ENCODE assay signal across 17 cellular contexts in genomic region chr7:131950758-131951157, GRCh38.
DNase-seq lines count a peak whose midpoint lies in the region; ATAC-seq and TF ChIP-seq lines count a peak whose summit lies in the region.
"Had no signal": no experiment of that assay in that cellular context is flagged by ENCODE, and none has a peak within 500 bp of the region (broad histone marks: within the 10 kb centered on the region; RNA-seq: fewer than 3 reads in every experiment).

No MANE protein-coding gene starts in this region.

- in situ Hi-C loops in astrocyte of the spinal cord (cut with HindIII; ENCODE audit: low sequenced_read_pairs): no loop called here

- ATAC-seq in SK-N-SH treated with all-trans-retinoic acid at 6 μM for 48 hours (no peak), GM19023 (IDR thresholded peaks at IDR 0.05; ENCODE audit: unreplicated experiment) (no peak), heart left ventricle (no peak)

- no peak overlapping the region for H3K4me3 ChIP-seq in SK-N-SH (ENCODE audit: low read depth in 2 of 2, low read length in 1 of 2)
- H3K4me3 ChIP-seq in astrocyte of the spinal cord (ENCODE audit: low read depth, low read length): no peak overlapping the region
- H3K4me3 ChIP-seq in heart left ventricle: no peak overlapping the region
- H3K4me3 ChIP-seq: BLaER1 treated with 17β-estradiol and CSF1 and Interleukin-3, amounts not matched to agents 10 nM and 100 nM had no signal

- no peak for DNase-seq in SK-N-SH
- DNase-seq in astrocyte of the spinal cord (ENCODE audit: low read depth, low spot score): peak; percentile 63
- DNase-seq in occipital lobe (lab: John Stamatoyannopoulos, UW): peak; percentile 18
- DNase-seq in activated CD4-positive, alpha-beta T cell treated with anti-CD3 and anti-CD28 coated beads, Interleukin-2, amount 50 U/mL, for 48 hours: no peak
- no peak for DNase-seq in stimulated activated naive CD4-positive, alpha-beta T cell treated with Interleukin-2 at 50 U/mL for 16 hours (lab: John Stamatoyannopoulos, UW)
- DNase-seq in heart left ventricle: no peak
- DNase-seq: GF-D8, H9, NCI-H1105 treated with DMSO at 0.1 percent for 48 hours, NCI-H187, NCI-H226, NCI-H69, SHP77 treated with DMSO at 0.1 percent for 48 hours had no signal

- peak in 1 of 2 experiments; percentile 72; a peak in 2 of 4 replicates for TF ChIP-seq EP300 in SK-N-SH (IDR thresholded peaks at IDR 0.05; ENCODE audit: borderline replicate concordance in 1 of 2, low read depth in 1 of 2, low read length in 1 of 2)

- peaks cover 26% of the 10 kb centered on the region for H3F3A ChIP-seq in SK-N-SH (replicated peaks; ENCODE audit: insufficient read depth)

- peak overlapping the region; percentile 17; the same call in 1 of the 2 replicates for H3K4me2 ChIP-seq in SK-N-SH
- H3K4me2 ChIP-seq: BLaER1 treated with 17β-estradiol and CSF1 and Interleukin-3, amounts not matched to agents 10 nM and 100 nM had no signal

- TF ChIP-seq CTCF in SK-N-SH (IDR thresholded peaks at IDR 0.05): no peak
- TF ChIP-seq CTCF in astrocyte of the spinal cord (IDR thresholded peaks at IDR 0.05; ENCODE audit: low read depth, low read length): no peak
- no peak for TF ChIP-seq CTCF in heart left ventricle (IDR thresholded peaks at IDR 0.05)

- no peaks in the 10 kb centered on the region for H4K20me1 ChIP-seq in SK-N-SH (ENCODE audit: insufficient read depth)
- H4K20me1 ChIP-seq: BLaER1 treated with 17β-estradiol and CSF1 and Interleukin-3, amounts not matched to agents 10 nM and 100 nM had no signal

- CTCF ChIA-PET in SK-N-SH (lab: Yijun Ruan, JAX): interaction anchor here (1.0 to 9.2 kb wide), 7 partner anchors 91 to 627 kb away, joined by 3 to 136 read pairs (median 7); partner anchors contain the start of gene PLXNA4

- no peak for TF ChIP-seq RAD21 in SK-N-SH (IDR thresholded peaks at IDR 0.05; ENCODE audit: low read length)

- POLR2A ChIA-PET in SK-N-SH (lab: Yijun Ruan, JAX): interaction anchor here (0.7 kb wide), 1 partner anchor 296 kb away, joined by 3 read pairs; no protein-coding TSS in a partner anchor

- H3K79me2 ChIP-seq in SK-N-SH (ENCODE audit: insufficient read depth): no peaks in the 10 kb centered on the region

- H3K9ac ChIP-seq in SK-N-SH: no peak overlapping the region
- H3K9ac ChIP-seq: BLaER1 treated with 17β-estradiol and CSF1 and Interleukin-3, amounts not matched to agents 10 nM and 100 nM had no signal

- TF ChIP-seq POLR2A in heart left ventricle (IDR thresholded peaks at IDR 0.05): no peak

- H3K27ac ChIP-seq in SK-N-SH (ENCODE audit: low read depth in 2 of 2, low read length in 1 of 2) (peak overlapping the region in 1 of 2 experiments; percentile 69; a peak in 2 of 4 replicates), heart left ventricle (no peak overlapping the region)
- H3K27ac ChIP-seq: 22Rv1; BLaER1 treated with 17β-estradiol and CSF1 and Interleukin-3, amounts not matched to agents 10 nM and 100 nM had no signal

- intact Hi-C loops in heart left ventricle (cut with DNase I): no loop called here

- WGBS in SK-N-SH (ENCODE audit: low lambda C conversion rate): 8% methylated on average over 1 of the region's 1 CpG
- WGBS in heart left ventricle, 4 donors: 40 to 61% (median 59%) methylated on average over 1 of the region's 1 CpG

- no peak overlapping the region for H2AFZ ChIP-seq in SK-N-SH (ENCODE audit: low read depth)

- H3K9me3 ChIP-seq in SK-N-SH (no peaks in the 10 kb centered on the region), heart left ventricle (peaks cover 0 to 7% (median 0%) of the 10 kb centered on the region in 12 donors)

- H3K4me1 ChIP-seq in SK-N-SH (ENCODE audit: control insufficient read depth in 1 of 2, insufficient read depth in 2 of 2, low read depth in 1 of 2, low read length in 1 of 2) (peaks cover 6 to 33% of the 10 kb centered on the region in 2 experiments; a peak in 3 of 4 replicates), heart left ventricle (peaks cover 0 to 15% (median 0%) of the 10 kb centered on the region in 12 donors)

- no peaks in the 10 kb centered on the region for H3K9me2 ChIP-seq in SK-N-SH

- no peaks in the 10 kb centered on the region for H3K27me3 ChIP-seq in SK-N-SH (ENCODE audit: insufficient read depth)
- H3K27me3 ChIP-seq in heart left ventricle: peaks cover 0 to 11% (median 3%) of the 10 kb centered on the region in 9 donors

- H3K36me3 ChIP-seq in SK-N-SH (replicated peaks in 1 of 2; ENCODE audit: control insufficient read depth in 1 of 2, insufficient read depth in 2 of 2, low read length in 1 of 2) (peaks cover 0 to 30% of the 10 kb centered on the region in 2 experiments), heart left ventricle (no peaks in the 10 kb centered on the region)
- H3K36me3 ChIP-seq: BLaER1 treated with 17β-estradiol and CSF1 and Interleukin-3, amounts not matched to agents 10 nM and 100 nM had no signal

TF ChIP-seq in SK-N-SH, 30 proteins besides CTCF, POLR2A, EP300 and RAD21 (continues in another document):
- peak; percentile 80 for TF ChIP-seq TCF12 (IDR thresholded peaks at IDR 0.05)
- no peak for TF ChIP-seq ZBTB33 (IDR thresholded peaks at IDR 0.05; ENCODE audit: borderline replicate concordance, low read depth)
- TF ChIP-seq SIN3A (IDR thresholded peaks at IDR 0.05; ENCODE audit: borderline replicate concordance, low read depth, low read length): no peak
- TF ChIP-seq PBX3 (IDR thresholded peaks at IDR 0.05): peak; percentile 89
- peak; percentile 78 for TF ChIP-seq JUND (IDR thresholded peaks at IDR 0.05)
- TF ChIP-seq POLR2AphosphoS5 (IDR thresholded peaks at IDR 0.05; ENCODE audit: low read depth, low read length): no peak; the same call in 1 of the 2 replicates
- TF ChIP-seq NFIC (IDR thresholded peaks at IDR 0.05; ENCODE audit: borderline replicate concordance): peak; percentile 65; the same call in 1 of the 2 replicates
- peak; percentile 39; the same call in 1 of the 2 replicates for TF ChIP-seq TEAD4 (IDR thresholded peaks at IDR 0.05; ENCODE audit: borderline replicate concordance, insufficient read depth)

TF ChIP-seq in SK-N-SH treated with all-trans-retinoic acid at 6 μM for 48 hours, 23 proteins besides CTCF, POLR2A, EP300 and RAD21:
- TF ChIP-seq OSR1 (CRISPR knock-in tag; IDR thresholded peaks at IDR 0.05): no peak
- no peak for TF ChIP-seq RARB (CRISPR knock-in tag; IDR thresholded peaks at IDR 0.05)
- TF ChIP-seq PATZ1 (CRISPR knock-in tag; IDR thresholded peaks at IDR 0.05; ENCODE audit: borderline replicate concordance): no peak
- TF ChIP-seq ZFP30 (CRISPR knock-in tag; IDR thresholded peaks at IDR 0.05): no peak
- TF ChIP-seq ZFP3 (CRISPR knock-in tag; IDR thresholded peaks at IDR 0.05): no peak
- no peak for TF ChIP-seq GLIS3 (CRISPR knock-in tag; IDR thresholded peaks at IDR 0.05)
- no peak for TF ChIP-seq BACH2 (CRISPR knock-in tag; IDR thresholded peaks at IDR 0.05; ENCODE audit: borderline replicate concordance)
- no peak for TF ChIP-seq ZNF70 (CRISPR knock-in tag; IDR thresholded peaks at IDR 0.05)
- no peak for TF ChIP-seq TOX (CRISPR knock-in tag; IDR thresholded peaks at IDR 0.05; ENCODE audit: borderline replicate concordance)
- no peak for TF ChIP-seq CSRNP3 (CRISPR knock-in tag; IDR thresholded peaks at IDR 0.05)
- TF ChIP-seq ZC3H10 (CRISPR knock-in tag; IDR thresholded peaks at IDR 0.05): no peak
- no peak for TF ChIP-seq TCF4 (CRISPR knock-in tag; IDR thresholded peaks at IDR 0.05; ENCODE audit: borderline replicate concordance)
- TF ChIP-seq ISL1 (CRISPR knock-in tag; IDR thresholded peaks at IDR 0.05): no peak
- no peak for TF ChIP-seq CREB5 (CRISPR knock-in tag; IDR thresholded peaks at IDR 0.05; ENCODE audit: low read depth)
- no peak for TF ChIP-seq PPARA (CRISPR knock-in tag; IDR thresholded peaks at IDR 0.05; ENCODE audit: borderline replicate concordance)
- TF ChIP-seq ZNF8 (CRISPR knock-in tag; IDR thresholded peaks at IDR 0.05): no peak
- no peak for TF ChIP-seq SNAI2 (CRISPR knock-in tag; IDR thresholded peaks at IDR 0.05)
- TF ChIP-seq ARNTL (CRISPR knock-in tag; IDR thresholded peaks at IDR 0.05; ENCODE audit: borderline replicate concordance, low read depth): no peak

Comparison
In these comparisons a context has a peak if more than half of its experiments do, and no peak if none do; other contexts are left out.
1. DNase-seq: peak in astrocyte of the spinal cord (single experiment) and occipital lobe (single experiment); none in SK-N-SH (single experiment), activated CD4-positive, alpha-beta T cell treated with anti-CD3 and anti-CD28 coated beads, Interleukin-2, amount 50 U/mL, for 48 hours (0 of 2), stimulated activated naive CD4-positive, alpha-beta T cell treated with Interleukin-2 at 50 U/mL for 16 hours (single experiment) and heart left ventricle (0 of 5).